8 cellular contexts compared by ENCODE assay signal in genomic region chr1:67308136-67308535, GRCh38. TPM values are rescaled to one million over a fixed set of nuclear protein-coding genes. Genes with fewer than 3 reads are reported as not detected.
DNase-seq lines count a peak whose midpoint lies in the region; ATAC-seq and TF ChIP-seq lines count a peak whose summit lies in the region.

No MANE protein-coding gene starts in this region.

- H3K36me3 Mint-ChIP-seq in chondrocyte (ENCODE audit: low read depth): peaks cover 1% of the 10 kb centered on the region

- no peak for DNase-seq in chondrocyte (ENCODE audit: low spot score)
- DNase-seq in psoas muscle: no peak
- no peak for DNase-seq in hepatic stellate cell (ENCODE audit: low spot score)

- H3K4me3 Mint-ChIP-seq in chondrocyte (ENCODE audit: unreplicated experiment): peak overlapping the region; percentile 63

- H3K27me3 Mint-ChIP-seq in chondrocyte (ENCODE audit: low read depth): peaks cover 28% of the 10 kb centered on the region

- H3K27ac ChIP-seq in psoas muscle: peak overlapping the region; percentile 60

- H3K9me3 ChIP-seq in psoas muscle: no peaks in the 10 kb centered on the region

- 27 to 31% (median 31%) methylated on average over 15 of the region's 15 CpGs for WGBS in psoas muscle, 3 donors

- H3K4me3 ChIP-seq in psoas muscle: peak overlapping the region; percentile 72

- H3K4me1 Mint-ChIP-seq in chondrocyte (ENCODE audit: low read depth): peaks cover 6% of the 10 kb centered on the region

- ATAC-seq in GM18868 (IDR thresholded peaks at IDR 0.05; ENCODE audit: unreplicated experiment): peak; percentile 28
- peak; percentile 28 for ATAC-seq in HG03103 (IDR thresholded peaks at IDR 0.05; ENCODE audit: low read depth, unreplicated experiment)
- ATAC-seq in psoas muscle: peak in 3 of 4 donors; percentile 23 to 51 (median 41)
- no peak for ATAC-seq in HG03565 (IDR thresholded peaks at IDR 0.05; ENCODE audit: unreplicated experiment)
- ATAC-seq in GM18858 (IDR thresholded peaks at IDR 0.05; ENCODE audit: unreplicated experiment): no peak
- ATAC-seq in GM21447 (IDR thresholded peaks at IDR 0.05; ENCODE audit: unreplicated experiment): no peak

- no peak for TF ChIP-seq CTCF in chondrocyte (IDR thresholded peaks at IDR 0.05)
- no peak for TF ChIP-seq CTCF in psoas muscle (IDR thresholded peaks at IDR 0.05)

- H3K27ac Mint-ChIP-seq in chondrocyte (ENCODE audit: unreplicated experiment): no peak overlapping the region

- intact Hi-C loops in psoas muscle (cut with DNase I): loop anchor here in 1 of 2 donors (10.0 kb wide), 1 partner anchor 73 kb away; no protein-coding TSS in a partner anchor

- H3K9me3 Mint-ChIP-seq in chondrocyte (ENCODE audit: low read depth): no peaks in the 10 kb centered on the region

- no peaks in the 10 kb centered on the region for H3K4me1 ChIP-seq in psoas muscle

- H3K36me3 ChIP-seq in psoas muscle (ENCODE audit: insufficient read depth in 1 of 2, low read depth in 1 of 2): no peaks in the 10 kb centered on the region

- H3K27me3 ChIP-seq in psoas muscle (ENCODE audit: insufficient read depth in 3 of 3, low read length in 2 of 3): peaks cover 0 to 2% (median 0%) of the 10 kb centered on the region in 3 donors

RNA-seq across cellular contexts. Expression of gene IL12RB2, which starts 0.5 kb away (rescaled TPM):
- total RNA-seq in chondrocyte: not detected in 3 replicates
- total RNA-seq in psoas muscle: 1 to 10 TPM; 2.0 to 9.5 (median 5.1) TPM
- 1 to 10 TPM in 1 of 3 donors, under 1 TPM in 2; 0.13 to 6.5 (median 0.67) TPM for polyA plus RNA-seq in psoas muscle

Comparison
In these comparisons a context has a peak if more than half of its experiments do, and no peak if none do; other contexts are left out.
1. ATAC-seq: peak in GM18868 (single experiment), HG03103 (single experiment) and psoas muscle (3 of 4); none in HG03565 (single experiment), GM18858 (single experiment) and GM21447 (single experiment).